ENCODE assay signal across 9 cellular contexts in the genomic region with DNA sequence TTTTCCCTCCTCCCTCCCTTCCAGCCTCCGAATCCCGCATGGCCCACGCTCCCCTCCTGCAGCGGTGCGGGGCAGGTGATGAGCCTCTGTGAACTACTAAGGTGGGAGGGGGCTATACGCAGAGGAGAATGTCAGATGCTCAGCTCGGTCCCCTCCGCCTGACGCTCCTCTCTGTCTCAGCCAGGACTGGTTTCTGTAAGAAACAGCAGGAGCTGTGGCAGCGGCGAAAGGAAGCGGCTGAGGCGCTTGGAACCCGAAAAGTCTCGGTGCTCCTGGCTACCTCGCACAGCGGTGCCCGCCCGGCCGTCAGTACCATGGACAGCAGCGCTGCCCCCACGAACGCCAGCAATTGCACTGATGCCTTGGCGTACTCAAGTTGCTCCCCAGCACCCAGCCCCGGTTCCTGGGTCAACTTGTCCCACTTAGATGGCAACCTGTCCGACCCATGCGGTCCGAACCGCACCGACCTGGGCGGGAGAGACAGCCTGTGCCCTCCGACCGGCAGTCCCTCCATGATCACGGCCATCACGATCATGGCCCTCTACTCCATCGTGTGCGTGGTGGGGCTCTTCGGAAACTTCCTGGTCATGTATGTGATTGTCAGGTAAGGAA. TPM values are rescaled to one million over a fixed set of nuclear protein-coding genes. Genes with fewer than 3 reads are reported as not detected.
DNase-seq lines count a peak whose midpoint lies in the region; ATAC-seq, FAIRE-seq and TF ChIP-seq lines count a peak whose summit lies in the region.
"Had no signal": no experiment of that assay in that cellular context is flagged by ENCODE, and none has a peak within 500 bp of the region (broad histone marks: within the 10 kb centered on the region; RNA-seq: fewer than 3 reads in every experiment).

A gene (plus strand): TSS at position 10 of the 612 bp plus-strand sequence. CDS start 305 bp downstream, at position 315.

- H3K36me3 ChIP-seq in HEK293 (ENCODE audit: control insufficient read depth in 2 of 2, insufficient read depth in 1 of 2, low read length in 2 of 2) (no peaks in the 10 kb centered on the region), small intestine (ENCODE audit: control insufficient read depth in 2 of 2, insufficient read depth in 2 of 2, low read length in 2 of 2) (no peaks in the 10 kb centered on the region)

- H3K27ac Mint-ChIP-seq in activated T-cell treated with anti-CD3 and anti-CD28 coated beads, Interleukin-2, amount 50 U/mL, for 72 hours = no peak within 1 kb of the TSS
- H3K27ac Mint-ChIP-seq: activated B cell treated with CpG ODN at 0.5 μM for 24 hours had no signal

- H3K9me3 ChIP-seq in HEK293 (ENCODE audit: control insufficient read depth, insufficient read depth, low read depth, low read length) = no peaks in the 10 kb centered on the region
- H3K9me3 ChIP-seq in small intestine (ENCODE audit: control insufficient read depth, low read depth) = no peaks in the 10 kb centered on the region

- no peak for TF ChIP-seq CTCF in HEK293 (tag by site-specific recombination; IDR thresholded peaks at IDR 0.05)

- H3K4me3 Mint-ChIP-seq in activated T-cell treated with anti-CD3 and anti-CD28 coated beads, Interleukin-2, amount 50 U/mL, for 72 hours = no peak within 1 kb of the TSS
- H3K4me3 Mint-ChIP-seq: activated B cell treated with CpG ODN at 0.5 μM for 24 hours had no signal

- no peaks in the 10 kb centered on the region for H3K4me1 ChIP-seq in HEK293 (ENCODE audit: control insufficient read depth, insufficient read depth, low read length)
- no peaks in the 10 kb centered on the region for H3K4me1 ChIP-seq in small intestine (ENCODE audit: control insufficient read depth in 2 of 2, insufficient read depth in 1 of 2, low read depth in 1 of 2, low read length in 1 of 2)

- FAIRE-seq in small intestine (lab: Jason Lieb, UNC) = no peak

- peaks cover 40% of the 10 kb centered on the region for H3K27me3 Mint-ChIP-seq in activated T-cell treated with anti-CD3 and anti-CD28 coated beads, Interleukin-2, amount 50 U/mL, for 72 hours (ENCODE audit: low read depth)

- DNase-seq in AG08395 (ENCODE audit: low spot score) = peak; percentile 5
- peak; percentile 34 to 39 for DNase-seq in activated T-cell treated with anti-CD3 and anti-CD28 coated beads, Interleukin-2, amount 50 U/mL, for 72 hours
- peak; percentile 68 for DNase-seq in iPS DF 4.7 (ENCODE audit: extremely low read depth, low spot score)
- peak; percentile 3 to 21 (median 6) for DNase-seq in stimulated activated CD4-positive, alpha-beta T cell treated with anti-CD3 and anti-CD28 coated beads, TNF-alpha, amount 100 ng/mL, for 48 hours (ENCODE audit: low read depth in 3 of 3)
- no peak for DNase-seq in small intestine
- DNase-seq in GF-D8 (lab: John Stamatoyannopoulos, UW) = no peak
- DNase-seq: activated B cell treated with CpG ODN at 0.5 μM for 24 hours had no signal

- H3K27ac ChIP-seq in HEK293 (ENCODE audit: extremely low read depth, low read depth, low read length) = no peak within 1 kb of the TSS
- H3K27ac ChIP-seq in small intestine (ENCODE audit: low read depth in 1 of 2, low read length in 1 of 2) = no peak within 1 kb of the TSS

- H3K36me3 Mint-ChIP-seq in activated T-cell treated with anti-CD3 and anti-CD28 coated beads, Interleukin-2, amount 50 U/mL, for 72 hours (ENCODE audit: insufficient read depth in 2 of 2) = peaks cover 0 to 2% of the 10 kb centered on the region in 2 donors

- WGBS in small intestine, 3 donors = 7 to 25% (median 20%) methylated on average over 38 of the region's 38 CpGs

- no peaks in the 10 kb centered on the region for H3K9me3 Mint-ChIP-seq in activated T-cell treated with anti-CD3 and anti-CD28 coated beads, Interleukin-2, amount 50 U/mL, for 72 hours
- H3K9me3 Mint-ChIP-seq: activated B cell treated with CpG ODN at 0.5 μM for 24 hours had no signal

- POLR2A ChIA-PET in HEK293 (lab: Yijun Ruan, JAX) = no interaction called here

- H3K27me3 ChIP-seq in small intestine (ENCODE audit: control insufficient read depth in 2 of 2, insufficient read depth in 2 of 2, low read length in 2 of 2) = peaks cover 0 to 6% of the 10 kb centered on the region in 2 donors

- CTCF ChIA-PET in HEK293 (lab: Yijun Ruan, JAX) = interaction anchor here (0.6 kb wide), 2 partner anchors 67 to 156 kb away, joined by 3 read pairs; no protein-coding TSS in a partner anchor

- peak in 1 of 2 donors; percentile 31 for ATAC-seq in activated T-cell treated with anti-CD3 and anti-CD28 coated beads, Interleukin-2, amount 50 U/mL, for 72 hours (replicated peaks in 1 of 2)
- ATAC-seq in GM21367 (IDR thresholded peaks at IDR 0.05; ENCODE audit: unreplicated experiment) = no peak

- H3K4me3 ChIP-seq in HEK293 (ENCODE audit: low read depth, low read length) (no peak within 1 kb of the TSS), small intestine (ENCODE audit: low read depth in 1 of 2, low read length in 2 of 2) (no peak within 1 kb of the TSS)

- H3K4me1 Mint-ChIP-seq in activated T-cell treated with anti-CD3 and anti-CD28 coated beads, Interleukin-2, amount 50 U/mL, for 72 hours (ENCODE audit: low read depth) = no peaks in the 10 kb centered on the region
- H3K4me1 Mint-ChIP-seq: activated B cell treated with CpG ODN at 0.5 μM for 24 hours had no signal

TF ChIP-seq in HEK293, 187 proteins besides CTCF, POLR2A, EP300 and RAD21 (continues in another document):
- TF ChIP-seq, protein P1, sequence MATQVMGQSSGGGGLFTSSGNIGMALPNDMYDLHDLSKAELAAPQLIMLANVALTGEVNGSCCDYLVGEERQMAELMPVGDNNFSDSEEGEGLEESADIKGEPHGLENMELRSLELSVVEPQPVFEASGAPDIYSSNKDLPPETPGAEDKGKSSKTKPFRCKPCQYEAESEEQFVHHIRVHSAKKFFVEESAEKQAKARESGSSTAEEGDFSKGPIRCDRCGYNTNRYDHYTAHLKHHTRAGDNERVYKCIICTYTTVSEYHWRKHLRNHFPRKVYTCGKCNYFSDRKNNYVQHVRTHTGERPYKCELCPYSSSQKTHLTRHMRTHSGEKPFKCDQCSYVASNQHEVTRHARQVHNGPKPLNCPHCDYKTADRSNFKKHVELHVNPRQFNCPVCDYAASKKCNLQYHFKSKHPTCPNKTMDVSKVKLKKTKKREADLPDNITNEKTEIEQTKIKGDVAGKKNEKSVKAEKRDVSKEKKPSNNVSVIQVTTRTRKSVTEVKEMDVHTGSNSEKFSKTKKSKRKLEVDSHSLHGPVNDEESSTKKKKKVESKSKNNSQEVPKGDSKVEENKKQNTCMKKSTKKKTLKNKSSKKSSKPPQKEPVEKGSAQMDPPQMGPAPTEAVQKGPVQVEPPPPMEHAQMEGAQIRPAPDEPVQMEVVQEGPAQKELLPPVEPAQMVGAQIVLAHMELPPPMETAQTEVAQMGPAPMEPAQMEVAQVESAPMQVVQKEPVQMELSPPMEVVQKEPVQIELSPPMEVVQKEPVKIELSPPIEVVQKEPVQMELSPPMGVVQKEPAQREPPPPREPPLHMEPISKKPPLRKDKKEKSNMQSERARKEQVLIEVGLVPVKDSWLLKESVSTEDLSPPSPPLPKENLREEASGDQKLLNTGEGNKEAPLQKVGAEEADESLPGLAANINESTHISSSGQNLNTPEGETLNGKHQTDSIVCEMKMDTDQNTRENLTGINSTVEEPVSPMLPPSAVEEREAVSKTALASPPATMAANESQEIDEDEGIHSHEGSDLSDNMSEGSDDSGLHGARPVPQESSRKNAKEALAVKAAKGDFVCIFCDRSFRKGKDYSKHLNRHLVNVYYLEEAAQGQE (tag by site-specific recombination; IDR thresholded peaks at IDR 0.05) = peak; percentile 99
- TF ChIP-seq ZNF514 (tag by site-specific recombination; IDR thresholded peaks at IDR 0.05) (no peak), ZNF202 (tag by site-specific recombination; IDR thresholded peaks at IDR 0.05; ENCODE audit: borderline replicate concordance) (peak; percentile 6; the same call in 1 of the 2 replicates), KLF10 (tag by site-specific recombination; IDR thresholded peaks at IDR 0.05) (no peak), ZNF473 (tag by site-specific recombination; IDR thresholded peaks at IDR 0.05) (no peak), MZF1 (tag by site-specific recombination; IDR thresholded peaks at IDR 0.05; ENCODE audit: borderline replicate concordance) (no peak), WT1 (tag by site-specific recombination; IDR thresholded peaks at IDR 0.05) (no peak), KLF8 (tag by site-specific recombination; IDR thresholded peaks at IDR 0.05) (no peak), ZNF394 (tag by site-specific recombination; IDR thresholded peaks at IDR 0.05; ENCODE audit: borderline replicate concordance) (no peak), ZNF169 (tag by site-specific recombination; IDR thresholded peaks at IDR 0.05) (no peak)
- TF ChIP-seq, protein P2, sequence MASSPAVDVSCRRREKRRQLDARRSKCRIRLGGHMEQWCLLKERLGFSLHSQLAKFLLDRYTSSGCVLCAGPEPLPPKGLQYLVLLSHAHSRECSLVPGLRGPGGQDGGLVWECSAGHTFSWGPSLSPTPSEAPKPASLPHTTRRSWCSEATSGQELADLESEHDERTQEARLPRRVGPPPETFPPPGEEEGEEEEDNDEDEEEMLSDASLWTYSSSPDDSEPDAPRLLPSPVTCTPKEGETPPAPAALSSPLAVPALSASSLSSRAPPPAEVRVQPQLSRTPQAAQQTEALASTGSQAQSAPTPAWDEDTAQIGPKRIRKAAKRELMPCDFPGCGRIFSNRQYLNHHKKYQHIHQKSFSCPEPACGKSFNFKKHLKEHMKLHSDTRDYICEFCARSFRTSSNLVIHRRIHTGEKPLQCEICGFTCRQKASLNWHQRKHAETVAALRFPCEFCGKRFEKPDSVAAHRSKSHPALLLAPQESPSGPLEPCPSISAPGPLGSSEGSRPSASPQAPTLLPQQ (tag by site-specific recombination; IDR thresholded peaks at IDR 0.05) = no peak
- TF ChIP-seq, protein P3, sequence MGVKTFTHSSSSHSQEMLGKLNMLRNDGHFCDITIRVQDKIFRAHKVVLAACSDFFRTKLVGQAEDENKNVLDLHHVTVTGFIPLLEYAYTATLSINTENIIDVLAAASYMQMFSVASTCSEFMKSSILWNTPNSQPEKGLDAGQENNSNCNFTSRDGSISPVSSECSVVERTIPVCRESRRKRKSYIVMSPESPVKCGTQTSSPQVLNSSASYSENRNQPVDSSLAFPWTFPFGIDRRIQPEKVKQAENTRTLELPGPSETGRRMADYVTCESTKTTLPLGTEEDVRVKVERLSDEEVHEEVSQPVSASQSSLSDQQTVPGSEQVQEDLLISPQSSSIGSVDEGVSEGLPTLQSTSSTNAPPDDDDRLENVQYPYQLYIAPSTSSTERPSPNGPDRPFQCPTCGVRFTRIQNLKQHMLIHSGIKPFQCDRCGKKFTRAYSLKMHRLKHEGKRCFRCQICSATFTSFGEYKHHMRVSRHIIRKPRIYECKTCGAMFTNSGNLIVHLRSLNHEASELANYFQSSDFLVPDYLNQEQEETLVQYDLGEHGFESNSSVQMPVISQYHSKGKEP (tag by site-specific recombination; IDR thresholded peaks at IDR 0.05) = no peak

RNA-seq across cellular contexts. Expression of the gene that starts here (rescaled TPM):
- not detected for total RNA-seq in activated T-cell treated with anti-CD3 and anti-CD28 coated beads, Interleukin-2, amount 50 U/mL, for 72 hours
- polyA plus RNA-seq in small intestine = under 1 TPM in 1 of 3 donors, not detected in 2; 0.09 TPM
- total RNA-seq: activated B cell treated with CpG ODN at 0.5 μM for 24 hours had no signal

Comparison
In these comparisons a context has a peak if more than half of its experiments do, and no peak if none do; other contexts are left out.
1. Peak in DNase-seq in activated T-cell treated with anti-CD3 and anti-CD28 coated beads, Interleukin-2, amount 50 U/mL, for 72 hours; RNA of the gene not detected or under 1 TPM.
2. DNase-seq: peak in AG08395 (single experiment), iPS DF 4.7 (single experiment) and stimulated activated CD4-positive, alpha-beta T cell treated with anti-CD3 and anti-CD28 coated beads, TNF-alpha, amount 100 ng/mL, for 48 hours (3 of 3); none in small intestine (single experiment) and GF-D8 (single experiment).